9 cellular contexts compared by ENCODE assay signal in genomic region chr6:3749991-3750323, GRCh38. TPM values are rescaled to one million over a fixed set of nuclear protein-coding genes. Genes with fewer than 3 reads are reported as not detected.
DNase-seq lines count a peak whose midpoint lies in the region; ATAC-seq and FAIRE-seq lines count a peak whose summit lies in the region.
"Had no signal": no experiment of that assay in that cellular context is flagged by ENCODE, and none has a peak within 500 bp of the region (broad histone marks: within the 10 kb centered on the region; RNA-seq: fewer than 3 reads in every experiment).

No MANE protein-coding gene starts in this region.

- no peaks in the 10 kb centered on the region for H3K9me3 ChIP-seq in adipocyte (ENCODE audit: control insufficient read depth, low read length)
- peaks cover 2% of the 10 kb centered on the region for H3K9me3 ChIP-seq in iPS-18c (ENCODE audit: control insufficient read depth, insufficient read depth, low read length)
- H3K9me3 ChIP-seq in small intestine (ENCODE audit: control insufficient read depth, low read depth): no peaks in the 10 kb centered on the region

- DNase-seq in NCI-H2196 (lab: John Stamatoyannopoulos, UW; ENCODE audit: unreplicated experiment): peak; percentile 32
- DNase-seq in NCI-H2196 treated with DMSO at 0.1 percent for 48 hours (lab: John Stamatoyannopoulos, UW; ENCODE audit: unreplicated experiment): no peak
- DNase-seq in adipocyte (ENCODE audit: low read depth): peak; percentile 75
- DNase-seq in small intestine: peak; percentile 57
- no peak for DNase-seq in AML-193 (lab: John Stamatoyannopoulos, UW)
- DNase-seq in Kasumi-1 (lab: John Stamatoyannopoulos, UW): no peak

- WGBS in small intestine, 3 donors: 18 to 31% (median 30%) methylated on average over 7 of the region's 7 CpGs

- no peak for FAIRE-seq in small intestine (lab: Jason Lieb, UNC)

- H3K4me3 ChIP-seq in adipocyte (ENCODE audit: low read length) (peak overlapping the region; percentile 91), iPS-18c (ENCODE audit: insufficient read depth, low read depth, low read length) (peak overlapping the region; percentile 16; the same call in 1 of the 2 replicates), small intestine (ENCODE audit: low read depth in 1 of 2, low read length in 2 of 2) (peak overlapping the region in 1 of 2 donors; percentile 81)

- H3K36me3 ChIP-seq in adipocyte (ENCODE audit: control insufficient read depth, insufficient read depth, low read length, severe bottlenecking) (peaks cover 24% of the 10 kb centered on the region), small intestine (ENCODE audit: control insufficient read depth in 2 of 2, insufficient read depth in 2 of 2, low read length in 2 of 2) (no peaks in the 10 kb centered on the region)

- no peaks in the 10 kb centered on the region for H3K27me3 ChIP-seq in adipocyte (replicated peaks; ENCODE audit: control insufficient read depth, insufficient read depth, low read length)
- H3K27me3 ChIP-seq in small intestine (ENCODE audit: control insufficient read depth in 2 of 2, insufficient read depth in 2 of 2, low read length in 2 of 2): no peaks in the 10 kb centered on the region

- H3K27ac ChIP-seq in small intestine (ENCODE audit: low read depth in 1 of 2, low read length in 1 of 2): peak overlapping the region; percentile 93 to 96
- H3K27ac ChIP-seq: VCaP had no signal

- H3K9ac ChIP-seq in adipocyte (ENCODE audit: low read length): peak overlapping the region; percentile 92

- ATAC-seq in HG03520 (IDR thresholded peaks at IDR 0.05; ENCODE audit: unreplicated experiment): no peak

- peaks cover 39% of the 10 kb centered on the region for H3K4me1 ChIP-seq in adipocyte (ENCODE audit: control insufficient read depth, insufficient read depth, low read length)
- peaks cover 0 to 2% of the 10 kb centered on the region in 2 donors for H3K4me1 ChIP-seq in small intestine (ENCODE audit: control insufficient read depth in 2 of 2, insufficient read depth in 1 of 2, low read depth in 1 of 2, low read length in 1 of 2)

RNA-seq across cellular contexts. Expression of gene PXDC1, which starts 1.6 kb away (rescaled TPM):
- polyA plus RNA-seq in small intestine: 10 to 100 TPM; 21.6 to 97.5 (median 89.5) TPM

Comparison
In these comparisons a context has a peak if more than half of its experiments do, and no peak if none do; other contexts are left out.
1. DNase-seq: peak in NCI-H2196 (single experiment), adipocyte (single experiment) and small intestine (single experiment); none in NCI-H2196 treated with DMSO at 0.1 percent for 48 hours (single experiment), AML-193 (0 of 2) and Kasumi-1 (0 of 2).